Comparison of ENCODE assay signal across 25 cellular contexts in genomic region chr11:36974771-36975170, GRCh38.
"Had no signal": no experiment of that assay in that cellular context is flagged by ENCODE, and none has a peak within 500 bp of the region (broad histone marks: within the 10 kb centered on the region; RNA-seq: fewer than 3 reads in every experiment).

No MANE protein-coding gene starts in this region.

- ATAC-seq: effector memory CD8-positive, alpha-beta T cell; esophagus mucosa; foreskin keratinocyte; gastrocnemius medialis; gastroesophageal sphincter; heart left ventricle; heart right ventricle had no signal

- H3K27me3 ChIP-seq: colonic mucosa, dorsolateral prefrontal cortex, esophagus muscularis mucosa, esophagus squamous epithelium, foreskin keratinocyte, gastrocnemius medialis, gastroesophageal sphincter, heart left ventricle, heart right ventricle had no signal

- DNase-seq: colonic mucosa; cortex of kidney; dermis blood vessel endothelial cell; dorsolateral prefrontal cortex; effector CD4-positive, alpha-beta T cell; effector CD8-positive, alpha-beta T cell; effector memory CD4-positive, alpha-beta T cell; effector memory CD8-positive, alpha-beta T cell; endodermal cell; erythroblast; esophagus squamous epithelium; foreskin fibroblast; foreskin keratinocyte; foreskin melanocyte; gastrocnemius medialis; glutamatergic neuron; head of caudate nucleus; heart left ventricle; heart right ventricle had no signal

- H3K36me3 ChIP-seq: colonic mucosa, esophagus muscularis mucosa, esophagus squamous epithelium, gastrocnemius medialis, gastroesophageal sphincter, heart left ventricle, heart right ventricle had no signal

- H3K27ac ChIP-seq: colonic mucosa, coronary artery, dorsolateral prefrontal cortex, epithelial cell of prostate, esophagus muscularis mucosa, esophagus squamous epithelium, foreskin keratinocyte, gastrocnemius medialis, gastroesophageal sphincter, heart left ventricle, heart right ventricle had no signal

- FAIRE-seq: endothelial cell of umbilical vein had no signal

- H3K9me3 ChIP-seq: colonic mucosa, esophagus muscularis mucosa, esophagus squamous epithelium, gastrocnemius medialis had no signal

- H3K4me3 ChIP-seq: colonic mucosa, coronary artery, dorsolateral prefrontal cortex, esophagus muscularis mucosa, esophagus squamous epithelium, gastrocnemius medialis, gastroesophageal sphincter, heart left ventricle, heart right ventricle had no signal

- H3K4me1 ChIP-seq: colonic mucosa, esophagus muscularis mucosa, esophagus squamous epithelium, foreskin keratinocyte, gastrocnemius medialis, gastroesophageal sphincter, heart left ventricle, heart right ventricle had no signal
